8 cellular contexts compared by ENCODE assay signal in the genomic region with DNA sequence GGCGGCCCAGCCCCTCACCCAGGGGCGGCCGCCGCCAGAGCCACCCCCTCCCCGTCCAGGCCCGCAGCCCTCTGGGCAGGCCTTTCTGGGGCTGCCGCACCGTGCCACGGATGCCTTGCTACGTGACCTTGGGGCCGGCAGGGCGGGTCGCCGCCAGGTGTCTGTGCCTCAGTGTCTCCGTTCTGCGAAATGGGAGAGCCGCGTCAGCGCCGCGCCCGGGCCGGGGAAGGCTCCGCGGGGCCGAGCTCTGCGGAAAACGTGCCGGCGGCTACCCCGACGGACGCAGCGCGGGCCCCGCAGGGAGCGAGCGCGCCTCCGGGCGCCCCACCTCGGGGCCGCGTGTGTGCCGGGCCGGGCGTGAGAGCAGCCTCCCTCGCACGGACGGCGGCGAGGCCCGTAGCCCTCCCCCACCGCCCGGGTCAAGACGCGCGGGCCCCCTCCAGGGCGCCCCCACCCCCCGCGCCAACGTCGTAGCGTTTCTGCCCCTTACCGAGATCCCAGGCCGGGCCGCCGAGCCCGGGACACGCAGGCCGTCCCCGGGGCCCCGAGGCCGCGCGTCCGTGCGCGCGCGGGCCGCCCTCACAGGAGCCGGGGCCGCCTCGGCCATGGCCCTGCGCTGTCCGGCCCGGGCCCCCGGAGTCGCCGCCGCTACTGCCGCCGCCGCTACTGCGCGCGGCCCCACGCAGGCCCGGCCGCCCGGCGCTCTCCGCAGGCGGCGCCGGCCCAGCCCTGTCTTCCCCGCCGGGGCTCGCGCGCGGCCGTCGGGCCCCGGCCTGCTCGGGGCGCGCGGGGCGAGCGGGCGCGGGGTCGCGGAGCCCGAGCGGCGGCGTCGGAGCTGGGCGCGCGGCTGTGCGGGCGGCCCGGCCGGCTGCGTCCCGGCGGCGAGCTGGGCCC. TPM values are rescaled to one million over a fixed set of nuclear protein-coding genes. Genes with fewer than 3 reads are reported as not detected.
DNase-seq lines count a peak whose midpoint lies in the region; ATAC-seq and TF ChIP-seq lines count a peak whose summit lies in the region.

No MANE protein-coding gene starts in this region.

- ATAC-seq in GM19438 (IDR thresholded peaks at IDR 0.05; ENCODE audit: low read depth, unreplicated experiment) (peak; percentile 28), HG03457 (IDR thresholded peaks at IDR 0.05; ENCODE audit: unreplicated experiment) (peak; percentile 37)

- peak overlapping the region; percentile 47 for H3K4me3 Mint-ChIP-seq in activated T-helper 1 cell treated with anti-CD3 and anti-CD28 coated beads, Interleukin-12 subunit alpha, Interleukin-12 subunit beta, Interleukin-2, Interleukin-4 antibody, amounts not matched to agents 30 ng/mL and 10 ng/mL and 1 ng/mL, durations not matched to agents 14 hours and 24 hours and 36 hours

- peak overlapping the region; percentile 48 to 78 for H3K4me3 ChIP-seq in right atrium auricular region
- H3K4me3 ChIP-seq in skeletal muscle cell (ENCODE audit: low read depth, low read length), result peak overlapping the region; percentile 73

- H3K4me1 Mint-ChIP-seq in activated T-helper 1 cell treated with anti-CD3 and anti-CD28 coated beads, Interleukin-12 subunit alpha, Interleukin-12 subunit beta, Interleukin-2, Interleukin-4 antibody, amounts not matched to agents 30 ng/mL and 10 ng/mL and 1 ng/mL, durations not matched to agents 14 hours and 24 hours and 36 hours (ENCODE audit: low read depth), result peaks cover 23% of the 10 kb centered on the region

- H3K9me3 Mint-ChIP-seq in activated T-helper 1 cell treated with anti-CD3 and anti-CD28 coated beads, Interleukin-12 subunit alpha, Interleukin-12 subunit beta, Interleukin-2, Interleukin-4 antibody, amounts not matched to agents 30 ng/mL and 10 ng/mL and 1 ng/mL, durations not matched to agents 14 hours and 24 hours and 36 hours, result no peaks in the 10 kb centered on the region

- H3K4me1 ChIP-seq in right atrium auricular region, result peaks cover 0 to 16% of the 10 kb centered on the region in 2 donors

- no peak overlapping the region for H3K27ac Mint-ChIP-seq in activated T-helper 1 cell treated with anti-CD3 and anti-CD28 coated beads, Interleukin-12 subunit alpha, Interleukin-12 subunit beta, Interleukin-2, Interleukin-4 antibody, amounts not matched to agents 30 ng/mL and 10 ng/mL and 1 ng/mL, durations not matched to agents 14 hours and 24 hours and 36 hours

- H3K36me3 ChIP-seq in right atrium auricular region, result peaks cover 10% of the 10 kb centered on the region

- H3K36me3 Mint-ChIP-seq in activated T-helper 1 cell treated with anti-CD3 and anti-CD28 coated beads, Interleukin-12 subunit alpha, Interleukin-12 subunit beta, Interleukin-2, Interleukin-4 antibody, amounts not matched to agents 30 ng/mL and 10 ng/mL and 1 ng/mL, durations not matched to agents 14 hours and 24 hours and 36 hours (ENCODE audit: low read depth), result peaks cover 5% of the 10 kb centered on the region

- no peak overlapping the region for H3K27ac ChIP-seq in right atrium auricular region
- no peak overlapping the region for H3K27ac ChIP-seq in caudate nucleus (ENCODE audit: low read depth, low read length)

- DNase-seq in Daoy (ENCODE audit: low read depth), result peak; percentile 44
- no peak for DNase-seq in activated T-helper 1 cell treated with anti-CD3 and anti-CD28 coated beads, Interleukin-12 subunit alpha, Interleukin-12 subunit beta, Interleukin-2, Interleukin-4 antibody, amounts not matched to agents 30 ng/mL and 10 ng/mL and 1 ng/mL, durations not matched to agents 14 hours and 24 hours and 36 hours (ENCODE audit: low spot score)
- DNase-seq in right atrium auricular region (ENCODE audit: low spot score), result no peak
- DNase-seq in skeletal muscle cell (ENCODE audit: low read depth), result no peak
- DNase-seq in caudate nucleus (lab: John Stamatoyannopoulos, UW), result no peak
- no peak for DNase-seq in NCI-H2029 treated with DMSO at 0.1 percent for 48 hours (lab: John Stamatoyannopoulos, UW)

- no peaks in the 10 kb centered on the region for H3K27me3 ChIP-seq in right atrium auricular region

- intact Hi-C loops in activated T-helper 1 cell treated with anti-CD3 and anti-CD28 coated beads, Interleukin-12 subunit alpha, Interleukin-12 subunit beta, Interleukin-2, Interleukin-4 antibody, amounts not matched to agents 30 ng/mL and 10 ng/mL and 1 ng/mL, durations not matched to agents 14 hours and 24 hours and 36 hours (cut with micrococcal nuclease), result loop anchor here (1.0 to 2.0 kb wide), 8 partner anchors 37 to 379 kb away; a partner anchor contains a TSS

- H3K27me3 Mint-ChIP-seq in activated T-helper 1 cell treated with anti-CD3 and anti-CD28 coated beads, Interleukin-12 subunit alpha, Interleukin-12 subunit beta, Interleukin-2, Interleukin-4 antibody, amounts not matched to agents 30 ng/mL and 10 ng/mL and 1 ng/mL, durations not matched to agents 14 hours and 24 hours and 36 hours (ENCODE audit: insufficient read depth), result peaks cover 21% of the 10 kb centered on the region

- TF ChIP-seq CTCF in right atrium auricular region (IDR thresholded peaks at IDR 0.05), result no peak

- no peaks in the 10 kb centered on the region for H3K9me3 ChIP-seq in right atrium auricular region

RNA-seq across cellular contexts. Expression of a gene that starts 1.1 kb away (rescaled TPM):
- total RNA-seq in Daoy (2014; rRNA removed; shearing (Covaris generic)), result 8.2 and 11.4 TPM in 2 replicates
- total RNA-seq in activated T-helper 1 cell treated with anti-CD3 and anti-CD28 coated beads, Interleukin-12 subunit alpha, Interleukin-12 subunit beta, Interleukin-2, Interleukin-4 antibody, amounts not matched to agents 30 ng/mL and 10 ng/mL and 1 ng/mL, durations not matched to agents 14 hours and 24 hours and 36 hours, result 19.0 and 19.3 TPM in 2 replicates
- total RNA-seq in right atrium auricular region, result 1 to 10 TPM; 6.0 to 8.4 TPM

RNA-seq across cellular contexts. Expression of a gene that starts 37.8 kb away (rescaled TPM):
- total RNA-seq in Daoy (2014; rRNA removed; shearing (Covaris generic)), result 20.7 and 23.7 TPM in 2 replicates
- total RNA-seq in activated T-helper 1 cell treated with anti-CD3 and anti-CD28 coated beads, Interleukin-12 subunit alpha, Interleukin-12 subunit beta, Interleukin-2, Interleukin-4 antibody, amounts not matched to agents 30 ng/mL and 10 ng/mL and 1 ng/mL, durations not matched to agents 14 hours and 24 hours and 36 hours, result 27.7 and 28.1 TPM in 2 replicates
- total RNA-seq in right atrium auricular region, result 10 to 100 TPM; 11.0 to 13.6 TPM
